9 cellular contexts compared by ENCODE assay signal in the genomic region with DNA sequence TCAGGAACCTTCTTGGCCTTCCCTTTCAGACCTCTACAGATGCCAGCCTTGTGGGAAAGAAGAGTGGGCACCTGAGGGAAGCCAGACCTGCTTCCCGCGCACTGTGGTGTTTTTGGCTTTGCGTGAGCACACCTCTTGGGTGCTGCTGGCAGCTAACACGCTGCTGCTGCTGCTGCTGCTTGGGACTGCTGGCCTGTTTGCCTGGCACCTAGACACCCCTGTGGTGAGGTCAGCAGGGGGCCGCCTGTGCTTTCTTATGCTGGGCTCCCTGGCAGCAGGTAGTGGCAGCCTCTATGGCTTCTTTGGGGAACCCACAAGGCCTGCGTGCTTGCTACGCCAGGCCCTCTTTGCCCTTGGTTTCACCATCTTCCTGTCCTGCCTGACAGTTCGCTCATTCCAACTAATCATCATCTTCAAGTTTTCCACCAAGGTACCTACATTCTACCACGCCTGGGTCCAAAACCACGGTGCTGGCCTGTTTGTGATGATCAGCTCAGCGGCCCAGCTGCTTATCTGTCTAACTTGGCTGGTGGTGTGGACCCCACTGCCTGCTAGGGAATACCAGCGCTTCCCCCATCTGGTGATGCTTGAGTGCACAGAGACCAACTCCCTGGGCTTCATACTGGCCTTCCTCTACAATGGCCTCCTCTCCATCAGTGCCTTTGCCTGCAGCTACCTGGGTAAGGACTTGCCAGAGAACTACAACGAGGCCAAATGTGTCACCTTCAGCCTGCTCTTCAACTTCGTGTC. TPM values are rescaled to one million over a fixed set of nuclear protein-coding genes. Genes with fewer than 3 reads are reported as not detected.
DNase-seq lines count a peak whose midpoint lies in the region; ATAC-seq, FAIRE-seq and TF ChIP-seq lines count a peak whose summit lies in the region.
"Had no signal": no experiment of that assay in that cellular context is flagged by ENCODE, and none has a peak within 500 bp of the region (broad histone marks: within the 10 kb centered on the region; RNA-seq: fewer than 3 reads in every experiment).

No MANE protein-coding gene starts in this region.

- H3K27ac ChIP-seq in keratinocyte (ENCODE audit: control insufficient read depth, insufficient read depth, low read length) = no peak overlapping the region

- H3K79me2 ChIP-seq in keratinocyte (ENCODE audit: control insufficient read depth, insufficient read depth, low read length) = peaks cover 18% of the 10 kb centered on the region

- no peaks in the 10 kb centered on the region for H3K36me3 Mint-ChIP-seq in IgD-negative memory B cell
- H3K36me3 Mint-ChIP-seq in activated naive CD4-positive, alpha-beta T cell treated with anti-CD3 and anti-CD28 coated beads, Interleukin-2, amount 50 U/mL, for 72 hours = peaks cover 9 to 13% of the 10 kb centered on the region in 2 donors
- peaks cover 22% of the 10 kb centered on the region for H3K36me3 Mint-ChIP-seq in stimulated activated effector memory CD8-positive, alpha-beta T cell treated with anti-CD3 and anti-CD28 coated beads, Interleukin-12 subunit alpha, Interleukin-12 subunit beta, amount 100 ng/mL, for 72 hours

- no peaks in the 10 kb centered on the region for H3K27me3 ChIP-seq in keratinocyte (ENCODE audit: control insufficient read depth, extremely low read depth, insufficient read depth, low read length)

- no peak overlapping the region for H3K9ac ChIP-seq in keratinocyte (ENCODE audit: control insufficient read depth, extremely low read depth, insufficient read depth, low read length)

- peaks cover 2% of the 10 kb centered on the region for H3K9me1 ChIP-seq in keratinocyte (ENCODE audit: control insufficient read depth, extremely low read depth, insufficient read depth, low read length)

- peak overlapping the region; percentile 88 to 99 (median 97) for H3K27ac Mint-ChIP-seq in IgD-negative memory B cell
- H3K27ac Mint-ChIP-seq in activated naive CD4-positive, alpha-beta T cell treated with anti-CD3 and anti-CD28 coated beads, Interleukin-2, amount 50 U/mL, for 72 hours = peak overlapping the region; percentile 94 to 96
- H3K27ac Mint-ChIP-seq in stimulated activated effector memory CD8-positive, alpha-beta T cell treated with anti-CD3 and anti-CD28 coated beads, Interleukin-12 subunit alpha, Interleukin-12 subunit beta, amount 100 ng/mL, for 72 hours = peak overlapping the region; percentile 95

- no peak for FAIRE-seq in keratinocyte (lab: Jason Lieb, UNC)

- H3K9me3 Mint-ChIP-seq in IgD-negative memory B cell = no peaks in the 10 kb centered on the region
- no peaks in the 10 kb centered on the region for H3K9me3 Mint-ChIP-seq in activated naive CD4-positive, alpha-beta T cell treated with anti-CD3 and anti-CD28 coated beads, Interleukin-2, amount 50 U/mL, for 72 hours
- H3K9me3 Mint-ChIP-seq in stimulated activated effector memory CD8-positive, alpha-beta T cell treated with anti-CD3 and anti-CD28 coated beads, Interleukin-12 subunit alpha, Interleukin-12 subunit beta, amount 100 ng/mL, for 72 hours = no peaks in the 10 kb centered on the region

- H3K4me3 ChIP-seq in keratinocyte (ENCODE audit: control insufficient read depth in 2 of 3, extremely low read depth in 1 of 3, insufficient read depth in 2 of 3, low read depth in 1 of 3, low read length in 3 of 3) = peak overlapping the region in 1 of 3 experiments; percentile 78

- no peak for DNase-seq in activated naive CD4-positive, alpha-beta T cell treated with anti-CD3 and anti-CD28 coated beads, Interleukin-2, amount 50 U/mL, for 72 hours (ENCODE audit: low spot score in 2 of 2)
- DNase-seq in keratinocyte (ENCODE audit: low read depth, low spot score) (no peak), NCI-H510A treated with DMSO at 0.1 percent for 48 hours (lab: John Stamatoyannopoulos, UW) (no peak), HuH-7 (ENCODE audit: low spot score) (no peak), AG20443 (ENCODE audit: low spot score) (no peak)
- no peak for DNase-seq in stimulated activated effector memory CD8-positive, alpha-beta T cell treated with anti-CD3 and anti-CD28 coated beads, Interleukin-12 subunit alpha, Interleukin-12 subunit beta, amount 100 ng/mL, for 72 hours (ENCODE audit: low spot score in 2 of 2)
- no peak for DNase-seq in NK-92 treated with Interleukin-12 subunit alpha and Interleukin-12 subunit beta, amount 100 ng/mL, for 24 hours (lab: John Stamatoyannopoulos, UW)

- no peak for ATAC-seq in activated naive CD4-positive, alpha-beta T cell treated with anti-CD3 and anti-CD28 coated beads, Interleukin-2, amount 50 U/mL, for 72 hours
- no peak for ATAC-seq in stimulated activated effector memory CD8-positive, alpha-beta T cell treated with anti-CD3 and anti-CD28 coated beads, Interleukin-12 subunit alpha, Interleukin-12 subunit beta, amount 100 ng/mL, for 72 hours

- H2AFZ ChIP-seq in keratinocyte (ENCODE audit: control insufficient read depth, low read length) = peak overlapping the region; percentile 85

- peaks cover 0 to 3% of the 10 kb centered on the region in 2 experiments for H3K36me3 ChIP-seq in keratinocyte (ENCODE audit: control insufficient read depth in 2 of 2, extremely low read depth in 1 of 2, insufficient read depth in 2 of 2, low read length in 2 of 2)

- H3K4me1 Mint-ChIP-seq in IgD-negative memory B cell = peaks cover 12 to 26% (median 14%) of the 10 kb centered on the region in 3 donors
- peaks cover 36% of the 10 kb centered on the region for H3K4me1 Mint-ChIP-seq in stimulated activated effector memory CD8-positive, alpha-beta T cell treated with anti-CD3 and anti-CD28 coated beads, Interleukin-12 subunit alpha, Interleukin-12 subunit beta, amount 100 ng/mL, for 72 hours

- H3K9me3 ChIP-seq in keratinocyte (ENCODE audit: control insufficient read depth, low read depth, low read length) = no peaks in the 10 kb centered on the region

- dilution Hi-C loops in keratinocyte (cut with MboI; ENCODE audit: extremely low pct_ligation_motif_present, low sequenced_read_pairs) = no loop called here

- H3K4me3 Mint-ChIP-seq in IgD-negative memory B cell = peak overlapping the region in 3 of 4 donors; percentile 89 to 97 (median 96)
- H3K4me3 Mint-ChIP-seq in stimulated activated effector memory CD8-positive, alpha-beta T cell treated with anti-CD3 and anti-CD28 coated beads, Interleukin-12 subunit alpha, Interleukin-12 subunit beta, amount 100 ng/mL, for 72 hours = peak overlapping the region; percentile 91

- H4K20me1 ChIP-seq in keratinocyte (ENCODE audit: control insufficient read depth, extremely low read depth, insufficient read depth, low read length) = no peaks in the 10 kb centered on the region

- H3K4me1 ChIP-seq in keratinocyte (ENCODE audit: control insufficient read depth, extremely low read depth, insufficient read depth, low read length) = peaks cover 26% of the 10 kb centered on the region

- no peak for TF ChIP-seq CTCF in keratinocyte (optimal IDR thresholded peaks at IDR 0.05 in 1 of 3, IDR thresholded peaks at IDR 0.05 in 1 of 3, conservative IDR thresholded peaks at IDR 0.05 in 1 of 3; ENCODE audit: extremely low read depth in 1 of 3, insufficient read depth in 2 of 3, low read length in 3 of 3)

- H3K4me2 ChIP-seq in keratinocyte (ENCODE audit: control insufficient read depth, extremely low read depth, insufficient read depth, low read depth, low read length) = peak overlapping the region; percentile 85

- H3K27me3 Mint-ChIP-seq in IgD-negative memory B cell = no peaks in the 10 kb centered on the region

RNA-seq across cellular contexts. Expression of gene ZBTB48, which starts 1.0 kb away (rescaled TPM):
- 21.4 TPM for polyA plus RNA-seq in IgD-negative memory B cell
- total RNA-seq in activated naive CD4-positive, alpha-beta T cell treated with anti-CD3 and anti-CD28 coated beads, Interleukin-2, amount 50 U/mL, for 72 hours = 10 to 100 TPM; 22.8 to 25.8 TPM
- 9.7 to 21.1 TPM (median 10.9 TPM) in 3 replicates for polyA plus RNA-seq in keratinocyte
- 13.1 TPM for polyA plus RNA-seq in keratinocyte (2011; ENCODE audit: low read depth)
- 5.6 and 9.2 TPM in 2 replicates for polyA plus RNA-seq in keratinocyte (2011; cell fraction: cytosol; rRNA removed)
- 28.2 and 30.9 TPM in 2 replicates for polyA plus RNA-seq in keratinocyte (2011; cell fraction: nucleus; rRNA removed)
- 11.5 and 12.6 TPM in 2 replicates for polyA plus RNA-seq in keratinocyte (2012; ENCODE audit: low replicate concordance)
- 12.6 to 19.0 TPM (median 16.8 TPM) in 3 replicates for polyA minus RNA-seq in keratinocyte
- polyA minus RNA-seq in keratinocyte (2011; cell fraction: cytosol; rRNA and poly(A)+ RNA removed) = 25.7 TPM
- polyA minus RNA-seq in keratinocyte (2011; cell fraction: nucleus; rRNA and poly(A)+ RNA removed) = 17.1 and 28.2 TPM in 2 replicates

RNA-seq across cellular contexts. Expression of gene TAS1R1, which starts 23.7 kb away (rescaled TPM):
- polyA plus RNA-seq in IgD-negative memory B cell (not detected), keratinocyte (not detected in 3 replicates)
- total RNA-seq in activated naive CD4-positive, alpha-beta T cell treated with anti-CD3 and anti-CD28 coated beads, Interleukin-2, amount 50 U/mL, for 72 hours = not detected
- not detected for polyA plus RNA-seq in keratinocyte (2011; ENCODE audit: low read depth)
- not detected in 2 replicates for polyA plus RNA-seq in keratinocyte (2011; cell fraction: cytosol; rRNA removed)
- polyA plus RNA-seq in keratinocyte (2011; cell fraction: nucleus; rRNA removed) = not detected in 2 replicates
- polyA plus RNA-seq in keratinocyte (2012; ENCODE audit: low replicate concordance) = 0.17 TPM in 1 of 2 replicates, not detected in the other
- polyA minus RNA-seq in keratinocyte = not detected in 3 replicates
- polyA minus RNA-seq in keratinocyte (2011; cell fraction: cytosol; rRNA and poly(A)+ RNA removed) = not detected
- polyA minus RNA-seq in keratinocyte (2011; cell fraction: nucleus; rRNA and poly(A)+ RNA removed) = not detected in 2 replicates
- total RNA-seq: activated CD8-positive, alpha-beta memory T cell treated with anti-CD3 and anti-CD28 coated beads for 36 hours had no signal

RNA-seq across cellular contexts. Expression of gene KLHL21, which starts 23.9 kb away (rescaled TPM):
- polyA plus RNA-seq in IgD-negative memory B cell = 12.1 TPM
- 10 to 100 TPM; 22.9 to 38.9 TPM for total RNA-seq in activated naive CD4-positive, alpha-beta T cell treated with anti-CD3 and anti-CD28 coated beads, Interleukin-2, amount 50 U/mL, for 72 hours
- 24.8 to 51.0 TPM (median 32.8 TPM) in 3 replicates for polyA plus RNA-seq in keratinocyte
- 40.9 TPM for polyA plus RNA-seq in keratinocyte (2011; ENCODE audit: low read depth)
- 21.0 and 28.6 TPM in 2 replicates for polyA plus RNA-seq in keratinocyte (2011; cell fraction: cytosol; rRNA removed)
- polyA plus RNA-seq in keratinocyte (2011; cell fraction: nucleus; rRNA removed) = 92.1 and 94.8 TPM in 2 replicates
- polyA plus RNA-seq in keratinocyte (2012; ENCODE audit: low replicate concordance) = 61.1 and 71.4 TPM in 2 replicates
- polyA minus RNA-seq in keratinocyte = 45.2 to 103 TPM (median 54.5 TPM) in 3 replicates
- polyA minus RNA-seq in keratinocyte (2011; cell fraction: cytosol; rRNA and poly(A)+ RNA removed) = 99.4 TPM
- 96.4 and 111 TPM in 2 replicates for polyA minus RNA-seq in keratinocyte (2011; cell fraction: nucleus; rRNA and poly(A)+ RNA removed)

RNA-seq across cellular contexts. Expression of gene NOL9, which starts 24.5 kb away (rescaled TPM):
- polyA plus RNA-seq in IgD-negative memory B cell = 18.1 TPM
- total RNA-seq in activated naive CD4-positive, alpha-beta T cell treated with anti-CD3 and anti-CD28 coated beads, Interleukin-2, amount 50 U/mL, for 72 hours = 10 to 100 TPM; 37.5 to 42.1 TPM
- 13.7 to 24.6 TPM (median 23.2 TPM) in 3 replicates for polyA plus RNA-seq in keratinocyte
- polyA plus RNA-seq in keratinocyte (2011; ENCODE audit: low read depth) = 6.0 TPM
- 10.7 and 21.0 TPM in 2 replicates for polyA plus RNA-seq in keratinocyte (2011; cell fraction: cytosol; rRNA removed)
- polyA plus RNA-seq in keratinocyte (2011; cell fraction: nucleus; rRNA removed) = 35.6 and 37.3 TPM in 2 replicates
- 5.6 and 9.4 TPM in 2 replicates for polyA plus RNA-seq in keratinocyte (2012; ENCODE audit: low replicate concordance)
- polyA minus RNA-seq in keratinocyte = 13.0 to 31.4 TPM (median 25.7 TPM) in 3 replicates
- polyA minus RNA-seq in keratinocyte (2011; cell fraction: cytosol; rRNA and poly(A)+ RNA removed) = 10.7 TPM
- polyA minus RNA-seq in keratinocyte (2011; cell fraction: nucleus; rRNA and poly(A)+ RNA removed) = 19.4 and 35.4 TPM in 2 replicates

RNA-seq across cellular contexts. Expression of gene PHF13, which starts 34.7 kb away (rescaled TPM):
- polyA plus RNA-seq in IgD-negative memory B cell = 5.3 TPM
- 10 to 100 TPM; 15.5 to 33.4 TPM for total RNA-seq in activated naive CD4-positive, alpha-beta T cell treated with anti-CD3 and anti-CD28 coated beads, Interleukin-2, amount 50 U/mL, for 72 hours
- 2.4 to 8.3 TPM (median 4.5 TPM) in 3 replicates for polyA plus RNA-seq in keratinocyte
- 5.5 TPM for polyA plus RNA-seq in keratinocyte (2011; ENCODE audit: low read depth)
- polyA plus RNA-seq in keratinocyte (2011; cell fraction: cytosol; rRNA removed) = 4.1 and 4.2 TPM in 2 replicates
- 13.6 and 13.9 TPM in 2 replicates for polyA plus RNA-seq in keratinocyte (2011; cell fraction: nucleus; rRNA removed)
- 9.5 and 18.7 TPM in 2 replicates for polyA plus RNA-seq in keratinocyte (2012; ENCODE audit: low replicate concordance)
- polyA minus RNA-seq in keratinocyte = 2.9 to 4.9 TPM (median 4.6 TPM) in 3 replicates
- polyA minus RNA-seq in keratinocyte (2011; cell fraction: cytosol; rRNA and poly(A)+ RNA removed) = 3.1 TPM
- polyA minus RNA-seq in keratinocyte (2011; cell fraction: nucleus; rRNA and poly(A)+ RNA removed) = 5.7 and 7.1 TPM in 2 replicates
